8 cellular contexts compared by ENCODE assay signal in genomic region chr7:102288285-102288930, GRCh38. TPM values are rescaled to one million over a fixed set of nuclear protein-coding genes. Genes with fewer than 3 reads are reported as not detected.
DNase-seq lines count a peak whose midpoint lies in the region; ATAC-seq and TF ChIP-seq lines count a peak whose summit lies in the region.

No MANE protein-coding gene starts in this region.

- 19% methylated on average over 9 of the region's 10 CpGs for WGBS in suprapubic skin

- H3K4me3 ChIP-seq in suprapubic skin: peak overlapping the region; percentile 75

- peak overlapping the region; percentile 25 to 61 for H3K4me3 Mint-ChIP-seq in activated T-cell treated with anti-CD3 and anti-CD28 coated beads, Interleukin-2, amount 50 U/mL, for 72 hours
- H3K4me3 Mint-ChIP-seq in glutamatergic neuron (ENCODE audit: unreplicated experiment): peak overlapping the region; percentile 71

- TF ChIP-seq CTCF in glutamatergic neuron (IDR thresholded peaks at IDR 0.05; ENCODE audit: partially characterized antibody, unreplicated experiment) (no peak), suprapubic skin (IDR thresholded peaks at IDR 0.05) (no peak)

- H3K27me3 ChIP-seq in suprapubic skin: no peaks in the 10 kb centered on the region

- H3K27me3 Mint-ChIP-seq in activated T-cell treated with anti-CD3 and anti-CD28 coated beads, Interleukin-2, amount 50 U/mL, for 72 hours (ENCODE audit: low read depth): peaks cover 11% of the 10 kb centered on the region
- H3K27me3 Mint-ChIP-seq in glutamatergic neuron (ENCODE audit: unreplicated experiment): peaks cover 14% of the 10 kb centered on the region

- H3K36me3 Mint-ChIP-seq in activated T-cell treated with anti-CD3 and anti-CD28 coated beads, Interleukin-2, amount 50 U/mL, for 72 hours (ENCODE audit: insufficient read depth in 2 of 2): no peaks in the 10 kb centered on the region
- no peaks in the 10 kb centered on the region for H3K36me3 Mint-ChIP-seq in glutamatergic neuron (ENCODE audit: unreplicated experiment)

- no peaks in the 10 kb centered on the region for H3K36me3 ChIP-seq in suprapubic skin

- H3K27ac Mint-ChIP-seq in activated T-cell treated with anti-CD3 and anti-CD28 coated beads, Interleukin-2, amount 50 U/mL, for 72 hours: no peak overlapping the region
- peak overlapping the region; percentile 33 for H3K27ac Mint-ChIP-seq in glutamatergic neuron (ENCODE audit: unreplicated experiment)

- ATAC-seq in activated T-cell treated with anti-CD3 and anti-CD28 coated beads, Interleukin-2, amount 50 U/mL, for 72 hours (replicated peaks in 1 of 2): no peak
- no peak for ATAC-seq in GM21619 (IDR thresholded peaks at IDR 0.05; ENCODE audit: unreplicated experiment)

- DNase-seq in activated T-cell treated with anti-CD3 and anti-CD28 coated beads, Interleukin-2, amount 50 U/mL, for 72 hours: peak in 1 of 2 donors; percentile 34
- no peak for DNase-seq in activated T-cell treated with anti-CD3 and anti-CD28 coated beads, Interleukin-2, amount 50 U/mL, for 48 hours
- DNase-seq in SK-MEL-5 (ENCODE audit: low read depth, low spot score) (peak; percentile 31), glutamatergic neuron (no peak), suprapubic skin (ENCODE audit: low spot score in 2 of 2) (peak in 1 of 2 donors; percentile 57), HPDE6-E6E7 (ENCODE audit: extremely low spot score) (no peak), SHP77 (lab: John Stamatoyannopoulos, UW) (no peak)

- no peak overlapping the region for H3K27ac ChIP-seq in suprapubic skin

- TF ChIP-seq EP300 in suprapubic skin (IDR thresholded peaks at IDR 0.05): no peak

- H3K9me3 ChIP-seq in suprapubic skin: no peaks in the 10 kb centered on the region

- no peaks in the 10 kb centered on the region for H3K9me3 Mint-ChIP-seq in activated T-cell treated with anti-CD3 and anti-CD28 coated beads, Interleukin-2, amount 50 U/mL, for 72 hours
- H3K9me3 Mint-ChIP-seq in glutamatergic neuron (ENCODE audit: unreplicated experiment): peaks cover 3% of the 10 kb centered on the region

- H3K4me1 Mint-ChIP-seq in activated T-cell treated with anti-CD3 and anti-CD28 coated beads, Interleukin-2, amount 50 U/mL, for 72 hours (ENCODE audit: low read depth): peaks cover 48% of the 10 kb centered on the region
- peaks cover 15% of the 10 kb centered on the region for H3K4me1 Mint-ChIP-seq in glutamatergic neuron (ENCODE audit: low read depth, unreplicated experiment)

- no peak for TF ChIP-seq POLR2A in suprapubic skin (IDR thresholded peaks at IDR 0.05)

- peaks cover 35% of the 10 kb centered on the region for H3K4me1 ChIP-seq in suprapubic skin

- in situ Hi-C loops in SK-MEL-5 (cut with HindIII; ENCODE audit: low pct_unique_long_range_greater_than_20kb, low sequenced_read_pairs): no loop called here

RNA-seq across cellular contexts. Expression of gene SH2B2, which starts 1.7 kb away (rescaled TPM):
- 1 to 10 TPM; 5.0 to 6.8 TPM for total RNA-seq in activated T-cell treated with anti-CD3 and anti-CD28 coated beads, Interleukin-2, amount 50 U/mL, for 72 hours
- total RNA-seq in SK-MEL-5 (2014; rRNA removed; shearing (Covaris generic)): 2.5 and 4.5 TPM in 2 replicates
- 21.2 and 21.9 TPM in 2 replicates for polyA plus RNA-seq in SK-MEL-5 (2015; cell fraction: cytosol; rRNA removed)
- 2.2 and 6.9 TPM in 2 replicates for polyA plus RNA-seq in SK-MEL-5 (2015; cell fraction: nucleus; rRNA removed)
- 11.6 TPM for total RNA-seq in glutamatergic neuron (ENCODE audit: unreplicated experiment)
- 1 to 10 TPM; 5.1 to 6.5 (median 5.6) TPM for total RNA-seq in suprapubic skin
